Comparison of ENCODE assay signal across 12 cellular contexts in the genomic region with DNA sequence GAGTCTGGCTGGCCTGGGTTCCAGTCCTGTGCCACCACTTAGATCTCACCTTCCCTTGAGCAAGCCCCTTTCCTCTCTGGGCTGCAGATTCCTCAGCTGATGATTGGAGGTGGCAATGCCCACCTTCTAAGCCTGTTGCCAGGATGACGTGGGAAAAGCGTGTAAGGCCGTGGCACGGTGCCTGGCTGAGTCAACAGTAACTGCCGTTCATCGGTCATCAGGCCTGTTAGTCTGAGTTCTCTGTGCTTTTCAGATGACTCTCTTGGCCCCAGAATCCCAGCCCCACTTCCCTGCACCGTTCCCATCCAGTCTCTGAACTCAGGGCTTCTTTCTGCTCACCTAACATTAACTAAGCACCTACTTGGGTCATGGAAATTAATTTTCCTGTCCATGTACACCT. TPM values are rescaled to one million over a fixed set of nuclear protein-coding genes. Genes with fewer than 3 reads are reported as not detected.
A peak's percentile ranks its signal among the peaks of the same experiment; 100 is the strongest.
DNase-seq lines count a peak whose midpoint lies in the region; ATAC-seq and TF ChIP-seq lines count a peak whose summit lies in the region.
"Not testable (repeated sequence)": the region's sequence is repeated elsewhere in the genome, so short reads cannot be mapped to it uniquely, and the experiment has no call there.
"Had no signal": no experiment of that assay in that cellular context is flagged by ENCODE, and none has a peak within 500 bp of the region (broad histone marks: within the 10 kb centered on the region; RNA-seq: fewer than 3 reads in every experiment).

No MANE protein-coding gene starts in this region.

- peak overlapping the region; percentile 68 to 76 for H3K27ac ChIP-seq in breast epithelium
- peak overlapping the region in 2 of 3 donors; percentile 35 to 41 for H3K27ac ChIP-seq in right lobe of liver
- H3K27ac ChIP-seq in suprapubic skin: peak overlapping the region; percentile 57

- DNase-seq in DMS79 (lab: John Stamatoyannopoulos, UW): peak; percentile 67
- DNase-seq in H4 (ENCODE audit: low spot score): peak; percentile 63
- peak; percentile 29 for DNase-seq in NCI-H446 treated with DMSO at 0.1 percent for 48 hours (lab: John Stamatoyannopoulos, UW)
- peak; percentile 71 for DNase-seq in T1000 (lab: John Stamatoyannopoulos, UW)
- DNase-seq in breast epithelium (ENCODE audit: low spot score in 2 of 2): peak; percentile 55 to 87
- DNase-seq in fibroblast of gingiva (ENCODE audit: low read depth): peak; percentile 33
- DNase-seq in right lobe of liver: peak; percentile 82 to 88 (median 88)
- not testable (repeated sequence) for DNase-seq in suprapubic skin (ENCODE audit: low spot score in 2 of 2)

- intact Hi-C loops in breast epithelium (cut with DNase I; ENCODE audit: low total_unique reads); right lobe of liver (cut with DNase I): not testable (repeated sequence)

- H3K4me3 ChIP-seq in breast epithelium, right lobe of liver, suprapubic skin: not testable (repeated sequence)

- not testable (repeated sequence) for TF ChIP-seq POLR2A in breast epithelium (IDR thresholded peaks at IDR 0.05); right lobe of liver (IDR thresholded peaks at IDR 0.05); suprapubic skin (IDR thresholded peaks at IDR 0.05)

- not testable (repeated sequence) for H3K27me3 ChIP-seq in breast epithelium, right lobe of liver, suprapubic skin

- H3K4me1 ChIP-seq in breast epithelium: not testable (repeated sequence)
- H3K4me1 ChIP-seq in right lobe of liver: peaks cover 0 to 13% (median 2%) of the 10 kb centered on the region in 4 donors
- peaks cover 15% of the 10 kb centered on the region for H3K4me1 ChIP-seq in suprapubic skin

- not testable (repeated sequence) for H3K9me3 ChIP-seq in breast epithelium, right lobe of liver, suprapubic skin

- WGBS in right lobe of liver (ENCODE audit: insufficient coverage, low coverage, low lambda C conversion rate, missing lambda C conversion rate): 54% methylated on average over 3 of the region's 7 CpGs
- 52% methylated on average over 7 of the region's 7 CpGs for WGBS in suprapubic skin

- ATAC-seq in right lobe of liver: peak; percentile 62 to 87 (median 79)

- not testable (repeated sequence) for TF ChIP-seq EP300 in suprapubic skin (IDR thresholded peaks at IDR 0.05)

- TF ChIP-seq CTCF in breast epithelium (IDR thresholded peaks at IDR 0.05); right lobe of liver (IDR thresholded peaks at IDR 0.05); suprapubic skin (IDR thresholded peaks at IDR 0.05): not testable (repeated sequence)

- not testable (repeated sequence) for H3K36me3 ChIP-seq in breast epithelium, right lobe of liver
- peaks cover 25% of the 10 kb centered on the region for H3K36me3 ChIP-seq in suprapubic skin

RNA-seq across cellular contexts. Expression of a gene that starts 27.3 kb away (rescaled TPM):
- 2.8 and 7.6 TPM in 2 replicates for total RNA-seq in H4 (2014; rRNA removed; shearing (Covaris generic))
- total RNA-seq in breast epithelium (10 to 100 TPM; 15.5 to 43.9 (median 24.7) TPM), right lobe of liver (10 to 100 TPM in 3 of 6 experiments, 1 to 10 TPM in 3; 6.5 to 12.7 (median 9.4) TPM), suprapubic skin (10 to 100 TPM; 27.7 to 86.4 (median 60.2) TPM)

RNA-seq across cellular contexts. Expression of a gene that starts 31.4 kb away (rescaled TPM):
- total RNA-seq in H4 (2014; rRNA removed; shearing (Covaris generic)): 14.1 and 15.8 TPM in 2 replicates
- total RNA-seq in breast epithelium (10 to 100 TPM in 2 of 3 donors, 1 to 10 TPM in 1; 4.5 to 40.2 (median 10.8) TPM), right lobe of liver (1 to 10 TPM in 2 of 6 experiments, under 1 TPM in 1, not detected in 3; 0.35 to 1.3 (median 1.2) TPM), suprapubic skin (1 to 10 TPM; 5.6 to 8.3 (median 7.1) TPM)
- total RNA-seq: activated T-helper 17 cell treated with anti-CD3 and anti-CD28 coated beads, Interleukin-2, amount 50 U/mL, for 72 hours; B cell; mononuclear cell; T-helper 1 cell treated with Interleukin-12 subunit alpha and Interleukin-12 subunit beta and Interleukin-4 antibody, amounts not matched to agents 30 ng/mL and 1 ng/mL, for 36 hours had no signal

RNA-seq across cellular contexts. Expression of a gene that starts 53.2 kb away (rescaled TPM):
- total RNA-seq in H4 (2014; rRNA removed; shearing (Covaris generic)): not detected in 2 replicates
- under 1 TPM; under 0.01 TPM for total RNA-seq in breast epithelium
- total RNA-seq in right lobe of liver: 1,000 to 10,000 TPM in 3 of 6 experiments, 100 to 1,000 TPM in 1, under 1 TPM in 2; under 0.01 to 3,377 (median 977) TPM
- total RNA-seq in suprapubic skin: under 1 TPM; under 0.01 TPM
